28 cellular contexts compared by ENCODE assay signal in genomic region chr9:121917375-121918335, GRCh38.
"Had no signal": no experiment of that assay in that cellular context is flagged by ENCODE, and none has a peak within 500 bp of the region (broad histone marks: within the 10 kb centered on the region; RNA-seq: fewer than 3 reads in every experiment).

No MANE protein-coding gene starts in this region.

- H3K4me3 ChIP-seq: left lung, lower lobe of right lung, neural progenitor cell, psoas muscle, spleen, suprapubic skin, thoracic aorta, tibial artery, uterus had no signal

- H2AFZ ChIP-seq: neural progenitor cell, parathyroid adenoma had no signal

- H3K4me2 ChIP-seq: neural progenitor cell had no signal

- H3K79me2 ChIP-seq: parathyroid adenoma had no signal

- H3K9ac ChIP-seq: neural progenitor cell, parathyroid adenoma had no signal

- H3K9me3 ChIP-seq: left lung, lower lobe of right lung, neutrophil, psoas muscle, spleen, suprapubic skin, thoracic aorta, tibial artery, uterus had no signal

- H3K27ac ChIP-seq: left lung, lower lobe of right lung, neural progenitor cell, neutrophil, parathyroid adenoma, psoas muscle, spleen, suprapubic skin, thoracic aorta, tibial artery, uterus had no signal

- H3K27me3 ChIP-seq: left lung, neural progenitor cell, spleen, suprapubic skin, tibial artery, uterus had no signal

- FAIRE-seq: islet of Langerhans, kidney, small intestine had no signal

- H3K4me1 ChIP-seq: left lung, lower lobe of right lung, parathyroid adenoma, spleen, suprapubic skin, tibial artery, uterus had no signal

- ATAC-seq: left colon; left lung; lower lobe of right lung; natural killer cell; psoas muscle; sciatic nerve; stimulated activated effector memory CD8-positive, alpha-beta T cell treated with anti-CD3 and anti-CD28 coated beads, Interleukin-12 subunit alpha, Interleukin-12 subunit beta, amount 100 ng/mL, for 72 hours had no signal

- DNase-seq: hypothalamus; immature natural killer cell; kidney; left colon; left lung; lower lobe of right lung; mammary epithelial cell; mesenchymal stem cell; naive B cell; natural killer cell; nephron progenitor cell; occipital lobe; psoas muscle; small intestine; spleen; stimulated activated CD4-positive, alpha-beta T cell treated with anti-CD3 and anti-CD28 coated beads, Interleukin-4, amount 100 ng/mL, for 24 hours; stimulated activated naive CD4-positive, alpha-beta T cell; tibial artery; trophoblast cell; uterus had no signal

- H3K36me3 ChIP-seq: left lung, lower lobe of right lung, neural progenitor cell, neutrophil, spleen, suprapubic skin, thoracic aorta, uterus had no signal
